Comparison of ENCODE assay signal across 9 cellular contexts in genomic region chr5:140363631-140364471, GRCh38. TPM values are rescaled to one million over a fixed set of nuclear protein-coding genes. Genes with fewer than 3 reads are reported as not detected.
DNase-seq lines count a peak whose midpoint lies in the region; ATAC-seq, FAIRE-seq and TF ChIP-seq lines count a peak whose summit lies in the region.
"Had no signal": no experiment of that assay in that cellular context is flagged by ENCODE, and none has a peak within 500 bp of the region (broad histone marks: within the 10 kb centered on the region; RNA-seq: fewer than 3 reads in every experiment).

No MANE protein-coding gene starts in this region.

- BruUV-seq in PC-3 (replicated peaks; lab: Mats Ljungman, UMichigan) (no TSS peak), endothelial cell of umbilical vein (replicated peaks; lab: Mats Ljungman, UMichigan) (no TSS peak)

- FAIRE-seq in endothelial cell of umbilical vein (lab: Jason Lieb, UNC) = no peak

- WGBS in testis, 2 donors = 35 to 60% methylated on average over 6 to 19 of the region's 20 CpGs

- H2AFZ ChIP-seq in PC-3 (ENCODE audit: low read length) = peak overlapping the region; percentile 77
- peak overlapping the region; percentile 90 for H2AFZ ChIP-seq in endothelial cell of umbilical vein (ENCODE audit: low read depth, low read length)
- H2AFZ ChIP-seq in osteoblast (ENCODE audit: low read length) = peak overlapping the region; percentile 81

- intact Hi-C loops in PC-3 (cut with micrococcal nuclease) = no loop called here
- intact Hi-C loops in endothelial cell of umbilical vein (cut with micrococcal nuclease) = loop anchor here (1.0 kb wide), 2 partner anchors 271 to 356 kb away; no protein-coding TSS in a partner anchor
- intact Hi-C loops in testis (cut with DNase I; ENCODE audit: low total_unique reads) = no loop called here

- H3K4me2 ChIP-seq in DOHH2 (ENCODE audit: low read length) (peak overlapping the region; percentile 81), PC-3 (ENCODE audit: low read length) (peak overlapping the region; percentile 78), endothelial cell of umbilical vein (ENCODE audit: insufficient read depth, low read length) (peak overlapping the region; percentile 52), osteoblast (ENCODE audit: insufficient read depth, low read length) (peak overlapping the region; percentile 85)

- H3K36me3 ChIP-seq in DOHH2 (ENCODE audit: control insufficient read depth, low read length) (no peaks in the 10 kb centered on the region), PC-3 (ENCODE audit: low read depth, low read length) (no peaks in the 10 kb centered on the region), endothelial cell of umbilical vein (ENCODE audit: control insufficient read depth in 2 of 2, extremely low read depth in 1 of 2, insufficient read depth in 2 of 2, low read length in 2 of 2) (no peaks in the 10 kb centered on the region), osteoblast (ENCODE audit: insufficient read depth, low read length) (no peaks in the 10 kb centered on the region), testis (ENCODE audit: low read depth, missing control alignments) (no peaks in the 10 kb centered on the region)
- H3K36me3 ChIP-seq: tibial artery had no signal

- no peaks in the 10 kb centered on the region for H3K9me1 ChIP-seq in endothelial cell of umbilical vein (replicated peaks; ENCODE audit: control insufficient read depth, extremely low read depth, insufficient read depth, low read length)

- H3K9ac ChIP-seq in PC-3 (ENCODE audit: low read length) (no peak overlapping the region), endothelial cell of umbilical vein (replicated peaks; ENCODE audit: extremely low read depth, insufficient read depth, low read length) (no peak overlapping the region)

- H3F3A ChIP-seq in DOHH2 (ENCODE audit: control insufficient read depth, insufficient read depth) (no peaks in the 10 kb centered on the region), PC-3 (ENCODE audit: low read length, unreplicated experiment) (no peaks in the 10 kb centered on the region)

- H3K79me2 ChIP-seq in DOHH2 (ENCODE audit: control insufficient read depth, low read length) (no peaks in the 10 kb centered on the region), PC-3 (ENCODE audit: low read length) (no peaks in the 10 kb centered on the region), endothelial cell of umbilical vein (ENCODE audit: control insufficient read depth, insufficient read depth, low read length) (no peaks in the 10 kb centered on the region), osteoblast (ENCODE audit: insufficient read depth, low read length) (no peaks in the 10 kb centered on the region)

- TF ChIP-seq POLR2A in endothelial cell of umbilical vein (IDR thresholded peaks at IDR 0.05; ENCODE audit: low read depth, low read length) (no peak), testis (IDR thresholded peaks at IDR 0.05) (no peak)

- no peak for TF ChIP-seq CTCF in DOHH2 (IDR thresholded peaks at IDR 0.05; ENCODE audit: low read depth, low read length, poor library complexity, severe bottlenecking)
- no peak for TF ChIP-seq CTCF in PC-3 (conservative IDR thresholded peaks at IDR 0.05; ENCODE audit: low read depth, low read length)
- no peak for TF ChIP-seq CTCF in endothelial cell of umbilical vein (IDR thresholded peaks at IDR 0.05; ENCODE audit: extremely low read depth in 1 of 2, insufficient read depth in 1 of 2, low read depth in 1 of 2, low read length in 2 of 2)
- no peak for TF ChIP-seq CTCF in osteoblast (IDR thresholded peaks at IDR 0.05; ENCODE audit: extremely low read depth, low read depth, low read length)
- no peak for TF ChIP-seq CTCF in testis (IDR thresholded peaks at IDR 0.05)

- dilution Hi-C loops in endothelial cell of umbilical vein (cut with MboI; ENCODE audit: extremely low pct_ligation_motif_present, low sequenced_read_pairs) = no loop called here

- H3K27ac ChIP-seq in DOHH2 (ENCODE audit: low read depth, low read length) (no peak overlapping the region), PC-3 (ENCODE audit: low read length) (no peak overlapping the region), endothelial cell of umbilical vein (ENCODE audit: insufficient read depth, low read depth, low read length) (no peak overlapping the region), osteoblast (ENCODE audit: low read depth, low read length) (no peak overlapping the region), testis (no peak overlapping the region)
- H3K27ac ChIP-seq: tibial artery had no signal

- POLR2A ChIA-PET in PC-3 (lab: Charles Lee; ENCODE audit: unreplicated experiment) (no interaction called here), endothelial cell of umbilical vein (lab: Charles Lee) (interaction anchor here (0.5 kb wide), 1 partner anchor 284 kb away, joined by 5 read pairs; the partner anchor contains the start of genes IK and NDUFA2)

- H3K4me3 ChIP-seq in DOHH2 (ENCODE audit: low read length) = peak overlapping the region; percentile 72
- peak overlapping the region; percentile 43; the same call in 1 of the 2 replicates for H3K4me3 ChIP-seq in PC-3 (ENCODE audit: low read length)
- peak overlapping the region in 1 of 3 experiments; percentile 24 for H3K4me3 ChIP-seq in endothelial cell of umbilical vein (replicated peaks in 1 of 3; ENCODE audit: insufficient read depth in 1 of 3, low read depth in 1 of 3, low read length in 3 of 3)
- H3K4me3 ChIP-seq in osteoblast (ENCODE audit: insufficient read depth, low read length) = peak overlapping the region; percentile 66
- H3K4me3 ChIP-seq in testis = peak overlapping the region in 1 of 2 donors; percentile 15

- no peak for ATAC-seq in PC-3
- no peak for ATAC-seq in GM19328 (IDR thresholded peaks at IDR 0.05; ENCODE audit: unreplicated experiment)

- peaks cover 9% of the 10 kb centered on the region; the same call in 1 of the 2 replicates for H3K4me1 ChIP-seq in DOHH2 (ENCODE audit: control insufficient read depth, low read length)
- peaks cover 11% of the 10 kb centered on the region for H3K4me1 ChIP-seq in PC-3 (ENCODE audit: insufficient read depth, low read length)
- H3K4me1 ChIP-seq in endothelial cell of umbilical vein (ENCODE audit: control insufficient read depth, extremely low read depth, insufficient read depth, low read length) = peaks cover 3% of the 10 kb centered on the region
- no peaks in the 10 kb centered on the region for H3K4me1 ChIP-seq in osteoblast (ENCODE audit: insufficient read depth, low read length)
- no peaks in the 10 kb centered on the region for H3K4me1 ChIP-seq in testis

- H3K9me2 ChIP-seq in DOHH2 (replicated peaks; ENCODE audit: control insufficient read depth, low read length) = no peaks in the 10 kb centered on the region
- H3K9me2 ChIP-seq in PC-3 (replicated peaks; ENCODE audit: low read length) = no peaks in the 10 kb centered on the region

- H3K9me3 ChIP-seq in DOHH2 (ENCODE audit: control insufficient read depth, insufficient read depth, low read length) = no peaks in the 10 kb centered on the region
- H3K9me3 ChIP-seq in PC-3 (ENCODE audit: low read length) = no peaks in the 10 kb centered on the region
- H3K9me3 ChIP-seq in endothelial cell of umbilical vein (replicated peaks; ENCODE audit: control insufficient read depth, insufficient read depth, low read length) = no peaks in the 10 kb centered on the region
- no peaks in the 10 kb centered on the region for H3K9me3 ChIP-seq in osteoblast (ENCODE audit: low read depth, low read length)
- H3K9me3 ChIP-seq in testis = no peaks in the 10 kb centered on the region
- H3K9me3 ChIP-seq: tibial artery had no signal

- CTCF ChIA-PET in PC-3 (lab: Charles Lee) = interaction anchor here (0.6 to 0.8 kb wide), 3 partner anchors 9 to 70 kb away, joined by 3 to 5 read pairs (median 3); no protein-coding TSS in a partner anchor
- CTCF ChIA-PET in endothelial cell of umbilical vein (lab: Charles Lee) = interaction anchor here (0.6 to 4.1 kb wide), 35 partner anchors 9 to 357 kb away, joined by 3 to 64 read pairs (median 5); partner anchors contain the start of genes HBEGF, IK, NDUFA2 and WDR55

- no peaks in the 10 kb centered on the region for H4K20me1 ChIP-seq in DOHH2 (ENCODE audit: control insufficient read depth, insufficient read depth, low read depth, low read length)
- no peaks in the 10 kb centered on the region for H4K20me1 ChIP-seq in PC-3 (ENCODE audit: low read length)
- no peaks in the 10 kb centered on the region for H4K20me1 ChIP-seq in endothelial cell of umbilical vein (replicated peaks; ENCODE audit: control insufficient read depth, extremely low read depth, insufficient read depth, low read length)
- no peaks in the 10 kb centered on the region for H4K20me1 ChIP-seq in osteoblast (ENCODE audit: insufficient read depth, low read length)

- DNase-seq in PC-3 (no peak), endothelial cell of umbilical vein (ENCODE audit: low read depth, low spot score) (no peak), osteoblast (ENCODE audit: insufficient read length, low spot score, missing footprints) (no peak), EL (no peak), testis (no peak), hypothalamus (lab: John Stamatoyannopoulos, UW) (no peak)

- no peaks in the 10 kb centered on the region for H3K27me3 ChIP-seq in DOHH2 (ENCODE audit: control insufficient read depth, low read length)
- no peaks in the 10 kb centered on the region for H3K27me3 ChIP-seq in PC-3 (ENCODE audit: low read length)
- H3K27me3 ChIP-seq in endothelial cell of umbilical vein (ENCODE audit: control insufficient read depth in 2 of 2, insufficient read depth in 2 of 2, low read length in 2 of 2) = no peaks in the 10 kb centered on the region
- peaks cover 5% of the 10 kb centered on the region for H3K27me3 ChIP-seq in osteoblast (ENCODE audit: insufficient read depth, low read length)
- H3K27me3 ChIP-seq in testis = no peaks in the 10 kb centered on the region

RNA-seq across cellular contexts. Expression of gene SLC4A9, which starts 3.9 kb away (rescaled TPM):
- total RNA-seq in PC-3 (2014; rRNA removed) (0.29 TPM in 1 of 2 replicates, not detected in the other), endothelial cell of umbilical vein (not detected in 2 replicates), osteoblast (not detected in 2 replicates), testis (1 to 10 TPM in 1 of 2 donors, under 1 TPM in 1; 0.81 to 1.2 TPM)
- polyA plus RNA-seq in endothelial cell of umbilical vein (not detected in 2 replicates), testis (ENCODE audit: insufficient read depth, low read depth, low replicate concordance) (1.2 TPM)
- 0.06 TPM in 1 of 2 replicates, not detected in the other for polyA plus RNA-seq in endothelial cell of umbilical vein (2011; cell fraction: cytosol; rRNA removed)
- polyA plus RNA-seq in endothelial cell of umbilical vein (2011; cell fraction: nucleus; rRNA removed) = 0.09 and 0.22 TPM in 2 replicates
- not detected in 2 replicates for polyA plus RNA-seq in endothelial cell of umbilical vein (2012)
- polyA minus RNA-seq in endothelial cell of umbilical vein = not detected in 2 replicates
- polyA minus RNA-seq in endothelial cell of umbilical vein (2011; cell fraction: cytosol; rRNA and poly(A)+ RNA removed) = not detected
- polyA minus RNA-seq in endothelial cell of umbilical vein (2011; cell fraction: nucleus; rRNA and poly(A)+ RNA removed) = not detected in 2 replicates

RNA-seq across cellular contexts. Expression of gene HBEGF, which starts 17.4 kb away (rescaled TPM):
- total RNA-seq in PC-3 (2014; rRNA removed) (82.6 and 85.9 TPM in 2 replicates), endothelial cell of umbilical vein (33.2 and 35.3 TPM in 2 replicates), osteoblast (1.8 and 2.5 TPM in 2 replicates), testis (10 to 100 TPM; 23.2 to 23.9 TPM)
- polyA plus RNA-seq in endothelial cell of umbilical vein (62.9 and 79.8 TPM in 2 replicates), testis (ENCODE audit: insufficient read depth, low read depth, low replicate concordance) (8.2 TPM)
- polyA plus RNA-seq in endothelial cell of umbilical vein (2011; cell fraction: cytosol; rRNA removed) = 79.4 and 88.5 TPM in 2 replicates
- 126 and 162 TPM in 2 replicates for polyA plus RNA-seq in endothelial cell of umbilical vein (2011; cell fraction: nucleus; rRNA removed)
- polyA plus RNA-seq in endothelial cell of umbilical vein (2012) = 38.6 and 57.3 TPM in 2 replicates
- polyA minus RNA-seq in endothelial cell of umbilical vein = 33.7 and 35.1 TPM in 2 replicates
- 1.2 TPM for polyA minus RNA-seq in endothelial cell of umbilical vein (2011; cell fraction: cytosol; rRNA and poly(A)+ RNA removed)
- 54.6 and 68.6 TPM in 2 replicates for polyA minus RNA-seq in endothelial cell of umbilical vein (2011; cell fraction: nucleus; rRNA and poly(A)+ RNA removed)

RNA-seq across cellular contexts. Expression of gene ANKHD1, which starts 37.8 kb away (rescaled TPM):
- total RNA-seq in PC-3 (2014; rRNA removed) (64.6 and 81.1 TPM in 2 replicates), endothelial cell of umbilical vein (87.0 and 92.4 TPM in 2 replicates), osteoblast (81.1 and 87.8 TPM in 2 replicates), testis (100 to 1,000 TPM; 170 to 172 TPM)
- polyA plus RNA-seq in endothelial cell of umbilical vein (54.8 and 56.1 TPM in 2 replicates), testis (ENCODE audit: insufficient read depth, low read depth, low replicate concordance) (70.0 TPM)
- polyA plus RNA-seq in endothelial cell of umbilical vein (2011; cell fraction: cytosol; rRNA removed) = 41.6 and 43.0 TPM in 2 replicates
- 156 and 175 TPM in 2 replicates for polyA plus RNA-seq in endothelial cell of umbilical vein (2011; cell fraction: nucleus; rRNA removed)
- 46.3 and 54.2 TPM in 2 replicates for polyA plus RNA-seq in endothelial cell of umbilical vein (2012)
- polyA minus RNA-seq in endothelial cell of umbilical vein = 155 and 170 TPM in 2 replicates
- 39.7 TPM for polyA minus RNA-seq in endothelial cell of umbilical vein (2011; cell fraction: cytosol; rRNA and poly(A)+ RNA removed)
- 173 and 218 TPM in 2 replicates for polyA minus RNA-seq in endothelial cell of umbilical vein (2011; cell fraction: nucleus; rRNA and poly(A)+ RNA removed)
